In genomic region chr3:172317984-172318383, GRCh38 we compare ENCODE assay signal across 8 cellular contexts.
A peak's percentile ranks its signal among the peaks of the same experiment; 100 is the strongest.
DNase-seq lines count a peak whose midpoint lies in the region; ATAC-seq and TF ChIP-seq lines count a peak whose summit lies in the region.

No MANE protein-coding gene starts in this region.

- POLR2A ChIA-PET in GM10248 (lab: Yijun Ruan, JAX), result interaction anchor here (0.5 kb wide), 1 partner anchor 137 kb away, joined by 6 read pairs; no protein-coding TSS in a partner anchor

- no peak overlapping the region for H3K4me3 Mint-ChIP-seq in nephron progenitor cell

- peaks cover 3% of the 10 kb centered on the region for H3K27me3 Mint-ChIP-seq in nephron progenitor cell (ENCODE audit: low read depth, poor library complexity)

- CTCF ChIA-PET in GM10248 (lab: Yijun Ruan, JAX), result interaction anchor here (0.9 to 8.8 kb wide), 4 partner anchors 11 to 278 kb away, joined by 4 to 97 read pairs (median 12); no protein-coding TSS in a partner anchor

- H3K27ac Mint-ChIP-seq in nephron progenitor cell, result peak overlapping the region; percentile 7

- no peaks in the 10 kb centered on the region for H3K9me3 Mint-ChIP-seq in nephron progenitor cell

- TF ChIP-seq CTCF in GM10248 (IDR thresholded peaks at IDR 0.05; ENCODE audit: control extremely low read depth, extremely low read depth, low read depth, missing control alignments) (no peak), nephron progenitor cell (IDR thresholded peaks at IDR 0.05) (no peak)

- peaks cover 62% of the 10 kb centered on the region for H3K4me1 Mint-ChIP-seq in nephron progenitor cell

- H3K36me3 Mint-ChIP-seq in nephron progenitor cell (ENCODE audit: low read depth), result peaks cover 80% of the 10 kb centered on the region

- peak; percentile 61 for ATAC-seq in HG02885 (IDR thresholded peaks at IDR 0.05; ENCODE audit: poor library complexity, unreplicated experiment)
- peak; percentile 74 for ATAC-seq in esophagus mucosa

- DNase-seq in GM10248 (ENCODE audit: extremely low spot score), result peak; percentile 44
- peak; percentile 55 for DNase-seq in nephron progenitor cell
- no peak for DNase-seq in HuH-7.5 (ENCODE audit: low spot score)
- DNase-seq in NCI-H345 (lab: John Stamatoyannopoulos, UW), result no peak
- DNase-seq in NCI-H1930 (lab: John Stamatoyannopoulos, UW), result no peak

TF ChIP-seq in PFSK-1, 5 proteins besides CTCF, POLR2A, EP300 and RAD21:
- TF ChIP-seq FOXP2 (optimal IDR thresholded peaks at IDR 0.05; ENCODE audit: borderline replicate concordance, extremely low read depth, extremely low read length, insufficient read depth), result no peak
- 0 out of 2 replicates have a peak, but pooled peaks have one; percentile 12 for TF ChIP-seq SIN3A (IDR thresholded peaks at IDR 0.05; ENCODE audit: borderline replicate concordance, insufficient read depth, low read length)

Comparison
In these comparisons a context has a peak if more than half of its experiments do, and no peak if none do; other contexts are left out.
1. DNase-seq: peak in GM10248 (single experiment) and nephron progenitor cell (single experiment); none in HuH-7.5 (single experiment), NCI-H345 (single experiment) and NCI-H1930 (0 of 2).